In genomic region chr2:230542751-230543150, GRCh38 we compare ENCODE assay signal across 18 cellular contexts.
"Had no signal": no experiment of that assay in that cellular context is flagged by ENCODE, and none has a peak within 500 bp of the region (broad histone marks: within the 10 kb centered on the region; RNA-seq: fewer than 3 reads in every experiment).

No MANE protein-coding gene starts in this region.

- H3K4me1 ChIP-seq: adrenal gland, lower lobe of right lung, parathyroid adenoma, thyroid gland had no signal

- DNase-seq: activated CD4-positive, alpha-beta T cell treated with anti-CD3 and anti-CD28 coated beads, Interleukin-2, amount 50 U/mL, for 4 hours; activated gamma-delta T cell; adrenal gland; left colon; lower lobe of right lung; stimulated activated CD4-positive, alpha-beta T cell treated with anti-CD3 and anti-CD28 coated beads, Interleukin-4, amount 100 ng/mL, for 24 hours; T-cell; thyroid gland; WERI-Rb-1 had no signal

- H3K4me3 Mint-ChIP-seq: activated naive CD4-positive, alpha-beta T cell treated with anti-CD3 and anti-CD28 coated beads, Interleukin-2, amount 50 U/mL, for 24 hours; natural killer cell treated with Interleukin-12 subunit alpha and Interleukin-12 subunit beta and Interleukin-15 and Interleukin-18, amount 100 ng/mL, for 72 hours; stimulated activated effector memory CD8-positive, alpha-beta T cell treated with anti-CD3 and anti-CD28 coated beads, Interleukin-12 subunit alpha, Interleukin-12 subunit beta, amount 100 ng/mL, for 72 hours; T-cell had no signal

- H2AFZ ChIP-seq: hepatocyte, parathyroid adenoma had no signal

- H3K9ac ChIP-seq: parathyroid adenoma had no signal

- FAIRE-seq: islet of Langerhans had no signal

- H3K9me3 Mint-ChIP-seq: stimulated activated effector memory CD8-positive, alpha-beta T cell treated with anti-CD3 and anti-CD28 coated beads, Interleukin-12 subunit alpha, Interleukin-12 subunit beta, amount 100 ng/mL, for 72 hours had no signal

- H3K36me3 ChIP-seq: WERI-Rb-1 had no signal

- H3K4me2 ChIP-seq: hepatocyte had no signal

- H3K27ac Mint-ChIP-seq: activated naive CD4-positive, alpha-beta T cell treated with anti-CD3 and anti-CD28 coated beads, Interleukin-2, amount 50 U/mL, for 24 hours; natural killer cell treated with Interleukin-12 subunit alpha and Interleukin-12 subunit beta and Interleukin-15 and Interleukin-18, amount 100 ng/mL, for 72 hours; stimulated activated effector memory CD8-positive, alpha-beta T cell treated with anti-CD3 and anti-CD28 coated beads, Interleukin-12 subunit alpha, Interleukin-12 subunit beta, amount 100 ng/mL, for 72 hours had no signal

- H3K9me3 ChIP-seq: adrenal gland, neutrophil, thyroid gland had no signal

- H3K27me3 ChIP-seq: adrenal gland, foreskin keratinocyte, hepatocyte, neutrophil, thyroid gland had no signal

- H3K4me3 ChIP-seq: adrenal gland, hepatocyte, lower lobe of right lung, thyroid gland had no signal

- H3K79me2 ChIP-seq: hepatocyte, parathyroid adenoma had no signal

- H3K4me1 Mint-ChIP-seq: activated naive CD4-positive, alpha-beta T cell treated with anti-CD3 and anti-CD28 coated beads, Interleukin-2, amount 50 U/mL, for 24 hours had no signal

- ATAC-seq: left colon, lower lobe of right lung, sciatic nerve, T-cell had no signal

- H3K27ac ChIP-seq: adrenal gland, foreskin keratinocyte, hepatocyte, lower lobe of right lung, neutrophil, parathyroid adenoma, thyroid gland, WERI-Rb-1 had no signal

- H3K27me3 Mint-ChIP-seq: activated naive CD4-positive, alpha-beta T cell treated with anti-CD3 and anti-CD28 coated beads, Interleukin-2, amount 50 U/mL, for 24 hours; natural killer cell treated with Interleukin-12 subunit alpha and Interleukin-12 subunit beta and Interleukin-15 and Interleukin-18, amount 100 ng/mL, for 72 hours; T-cell had no signal
